Comparison of ENCODE assay signal across 8 cellular contexts in genomic region chr10:112949128-112949823, GRCh38. TPM values are rescaled to one million over a fixed set of nuclear protein-coding genes. Genes with fewer than 3 reads are reported as not detected.
DNase-seq lines count a peak whose midpoint lies in the region; ATAC-seq and TF ChIP-seq lines count a peak whose summit lies in the region.

No MANE protein-coding gene starts in this region.

- H3K36me3 Mint-ChIP-seq in central memory CD8-positive, alpha-beta T cell (ENCODE audit: insufficient read depth), result peaks cover 17% of the 10 kb centered on the region

- no peaks in the 10 kb centered on the region for H3K36me3 ChIP-seq in IMR-90 (ENCODE audit: control insufficient read depth, insufficient read depth, low read length)

- H2BK20ac ChIP-seq in IMR-90 (ENCODE audit: low read depth, low read length), result no peak overlapping the region

- no peak for TF ChIP-seq CTCF in IMR-90 (conservative IDR thresholded peaks at IDR 0.05; ENCODE audit: low read depth, low read length)

- in situ Hi-C loops in ACHN (cut with HindIII; ENCODE audit: low pct_ligation_motif_present, low pct_unique_long_range_greater_than_20kb, low sequenced_read_pairs), result no loop called here
- in situ Hi-C loops in IMR-90 (cut with MboI; ENCODE audit: low sequenced_read_pairs), result no loop called here

- H4K5ac ChIP-seq in IMR-90 (ENCODE audit: low read depth, low read length), result peak overlapping the region; percentile 35

- H3K9me3 Mint-ChIP-seq in central memory CD8-positive, alpha-beta T cell, result no peaks in the 10 kb centered on the region

- H2AK5ac ChIP-seq in IMR-90 (ENCODE audit: low read depth, low read length), result no peak overlapping the region

- H3K56ac ChIP-seq in IMR-90 (ENCODE audit: extremely low read depth, insufficient read depth, low read length), result peak overlapping the region; percentile 40; the same call in 1 of the 2 replicates

- no peaks in the 10 kb centered on the region for H3K27me3 ChIP-seq in IMR-90 (ENCODE audit: control insufficient read depth, insufficient read depth, low read length)

- H3K79me1 ChIP-seq in IMR-90 (ENCODE audit: low read depth in 1 of 2, low read length in 2 of 2), result peaks cover 0 to 14% of the 10 kb centered on the region in 2 experiments; a peak in 2 of 4 replicates

- peak overlapping the region; percentile 43 to 84; a peak in 3 of 4 replicates for H4K8ac ChIP-seq in IMR-90 (ENCODE audit: low read depth in 2 of 2, low read length in 2 of 2)

- peak overlapping the region; percentile 71 for H3K27ac Mint-ChIP-seq in central memory CD8-positive, alpha-beta T cell (ENCODE audit: low read depth)

- POLR2A ChIA-PET in IMR-90 (lab: Charles Lee; ENCODE audit: unreplicated experiment), result interaction anchor here (0.7 kb wide), 2 partner anchors 227 to 545 kb away, joined by 11 to 12 read pairs; no protein-coding TSS in a partner anchor

- H3K4me1 ChIP-seq in IMR-90 (ENCODE audit: control insufficient read depth, insufficient read depth, low read length), result peaks cover 2% of the 10 kb centered on the region; the same call in 1 of the 2 replicates

- H2BK15ac ChIP-seq in IMR-90 (ENCODE audit: low read depth, low read length), result no peak overlapping the region

- no peak for TF ChIP-seq POLR2A in IMR-90 (IDR thresholded peaks at IDR 0.05; ENCODE audit: low read depth, low read length)

- H2AK9ac ChIP-seq in IMR-90 (replicated peaks; ENCODE audit: low read depth, low read length, poor library complexity), result peak overlapping the region; percentile 48

- intact Hi-C loops in IMR-90 (cut with micrococcal nuclease), result no loop called here

- H3K4me3 Mint-ChIP-seq in central memory CD8-positive, alpha-beta T cell, result peak overlapping the region; percentile 85

- WGBS in IMR-90 (ENCODE audit: extremely low coverage in 2 of 2, insufficient read length in 1 of 2), 2 experiments, result 60% methylated on average over 2 of the region's 10 CpGs; no CpG with 5 or more reads in 1 of the 2 experiments

- dilution Hi-C loops in IMR-90 (cut with HindIII; ENCODE audit: low sequenced_read_pairs, unreplicated experiment), result no loop called here

- peak; percentile 77 for DNase-seq in ACHN
- peak; percentile 37 for DNase-seq in IMR-90
- DNase-seq in central memory CD8-positive, alpha-beta T cell (ENCODE audit: low spot score in 2 of 2), result no peak
- DNase-seq in mucosa of gallbladder (ENCODE audit: low spot score), result peak; percentile 16

- no peaks in the 10 kb centered on the region for H3K9me3 ChIP-seq in IMR-90 (ENCODE audit: control insufficient read depth, insufficient read depth, low read length)

- H3K23ac ChIP-seq in IMR-90 (ENCODE audit: low read depth, low read length), result peak overlapping the region; percentile 59; the same call in 1 of the 2 replicates

- H2BK5ac ChIP-seq in IMR-90 (ENCODE audit: low read depth, low read length, poor library complexity, severe bottlenecking), result no peak overlapping the region

- TF ChIP-seq RAD21 in IMR-90 (IDR thresholded peaks at IDR 0.05; ENCODE audit: low read length), result no peak

- no peak overlapping the region for H4K91ac ChIP-seq in IMR-90 (ENCODE audit: insufficient read depth, low read depth, low read length)

- H3K9me1 ChIP-seq in IMR-90 (ENCODE audit: insufficient read depth, low read length), result no peaks in the 10 kb centered on the region

- H4K20me1 ChIP-seq in IMR-90 (ENCODE audit: insufficient read depth, low read length), result no peaks in the 10 kb centered on the region

- peak overlapping the region; percentile 54 for H3K27ac ChIP-seq in IMR-90 (ENCODE audit: insufficient read depth, low read length)

- peak overlapping the region; percentile 34 for H3K14ac ChIP-seq in IMR-90 (replicated peaks; ENCODE audit: low read depth, low read length)

- peak overlapping the region; percentile 27 for H3K4me3 ChIP-seq in IMR-90 (ENCODE audit: insufficient read depth, low read depth, low read length)

- H2AFZ ChIP-seq in IMR-90 (replicated peaks; ENCODE audit: low read length, poor library complexity), result peak overlapping the region; percentile 85

- peak overlapping the region; percentile 56 for H3K4me2 ChIP-seq in IMR-90 (ENCODE audit: low read depth, low read length)

- H3K4me1 Mint-ChIP-seq in central memory CD8-positive, alpha-beta T cell, result peaks cover 31% of the 10 kb centered on the region

- CTCF ChIA-PET in IMR-90 (lab: Yijun Ruan, JAX), result interaction anchor here (0.6 kb wide), 1 partner anchor 19 kb away, joined by 6 read pairs; no protein-coding TSS in a partner anchor

- H2BK120ac ChIP-seq in IMR-90 (ENCODE audit: low read depth, low read length), result peak overlapping the region; percentile 41; the same call in 1 of the 2 replicates

- H3K18ac ChIP-seq in IMR-90 (ENCODE audit: low read depth, low read length), result no peak overlapping the region; the same call in 1 of the 2 replicates

- BruUV-seq in IMR-90 (replicated peaks; lab: Mats Ljungman, UMichigan), result no TSS peak

- peak; percentile 6 for ATAC-seq in IMR-90 (ENCODE audit: low read depth)
- ATAC-seq in central memory CD8-positive, alpha-beta T cell (replicated peaks; ENCODE audit: extremely low read depth, poor library complexity, severe bottlenecking), result peak; percentile 8
- no peak for ATAC-seq in GM18861 (IDR thresholded peaks at IDR 0.05; ENCODE audit: unreplicated experiment)
- no peak for ATAC-seq in HG03280 (IDR thresholded peaks at IDR 0.05; ENCODE audit: unreplicated experiment)
- ATAC-seq in HG02870 (IDR thresholded peaks at IDR 0.05; ENCODE audit: unreplicated experiment), result no peak
- no peak for ATAC-seq in HG02884 (IDR thresholded peaks at IDR 0.05; ENCODE audit: unreplicated experiment)

- H3K9ac ChIP-seq in IMR-90 (ENCODE audit: low read depth, low read length), result no peak overlapping the region

- no peaks in the 10 kb centered on the region for H3K27me3 Mint-ChIP-seq in central memory CD8-positive, alpha-beta T cell

- H3K4ac ChIP-seq in IMR-90 (ENCODE audit: low read depth, low read length), result peak overlapping the region; percentile 58

TF ChIP-seq in IMR-90, 13 proteins besides CTCF, POLR2A, EP300 and RAD21:
- TF ChIP-seq MAZ (IDR thresholded peaks at IDR 0.05; ENCODE audit: borderline replicate concordance, low read depth, low read length), result no peak
- no peak for TF ChIP-seq RFX5 (IDR thresholded peaks at IDR 0.05; ENCODE audit: low read depth, low read length)
- TF ChIP-seq MAFK (IDR thresholded peaks at IDR 0.05; ENCODE audit: low read depth, low read length), result no peak
- TF ChIP-seq RCOR1 (IDR thresholded peaks at IDR 0.05; ENCODE audit: insufficient replicate concordance, low read length), result no peak
- no peak for TF ChIP-seq SMC3 (IDR thresholded peaks at IDR 0.05; ENCODE audit: low read depth, low read length)
- TF ChIP-seq USF2 (IDR thresholded peaks at IDR 0.05; ENCODE audit: low read depth, low read length), result no peak
- no peak for TF ChIP-seq BHLHE40 (IDR thresholded peaks at IDR 0.05; ENCODE audit: low read depth, low read length)

RNA-seq across cellular contexts. Expression of gene TCF7L2, which starts 0.8 kb away (rescaled TPM):
- 1.3 and 1.7 TPM in 2 replicates for total RNA-seq in IMR-90 (2012; rRNA removed)
- polyA plus RNA-seq in IMR-90 (2012; rRNA removed), result 12.2 and 16.6 TPM in 2 replicates
- 9.2 and 13.9 TPM in 2 replicates for polyA plus RNA-seq in IMR-90 (2012; cell fraction: cytosol; rRNA removed)
- polyA plus RNA-seq in IMR-90 (2012; cell fraction: nucleus; rRNA removed; ENCODE audit: low replicate concordance), result 39.1 and 40.0 TPM in 2 replicates
- 35.3 TPM for total RNA-seq in mucosa of gallbladder

Comparison
In these comparisons a context has a peak if more than half of its experiments do, and no peak if none do; other contexts are left out.
1. DNase-seq: peak in ACHN (single experiment), IMR-90 (single experiment) and mucosa of gallbladder (single experiment); none in central memory CD8-positive, alpha-beta T cell (0 of 2).
2. ATAC-seq: peak in IMR-90 (single experiment) and central memory CD8-positive, alpha-beta T cell (single experiment); none in GM18861 (single experiment), HG03280 (single experiment), HG02870 (single experiment) and HG02884 (single experiment).
3. RNA of gene TCF7L2, which starts 0.8 kb away (total RNA-seq): 35.3 TPM in mucosa of gallbladder (single experiment); 1.3 to 1.7 TPM in IMR-90; every median in the first group is over 10 times any median in the second.